ENCODE assay signal across 21 cellular contexts in the genomic region with DNA sequence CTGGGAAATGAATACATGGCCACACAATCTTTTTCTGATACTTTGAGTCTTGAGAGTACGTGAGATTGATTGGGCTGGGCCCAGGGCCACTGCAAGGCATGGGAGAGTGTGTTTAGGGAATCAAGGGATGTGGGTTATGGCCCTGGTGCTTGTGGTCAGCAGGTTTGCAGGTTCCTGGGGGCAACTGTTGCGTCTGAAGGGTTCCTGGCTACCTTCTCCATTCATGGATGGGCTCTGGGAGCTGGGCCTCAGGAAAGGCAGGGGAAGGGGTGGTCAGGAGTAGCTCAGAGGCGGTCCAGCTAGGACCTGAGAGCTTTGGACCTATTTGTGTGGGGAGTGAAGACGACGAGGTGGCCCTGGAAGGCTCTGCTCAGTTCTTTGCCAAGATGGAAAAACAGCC. TPM values are rescaled to one million over a fixed set of nuclear protein-coding genes. Genes with fewer than 3 reads are reported as not detected.
"Had no signal": no experiment of that assay in that cellular context is flagged by ENCODE, and none has a peak within 500 bp of the region (broad histone marks: within the 10 kb centered on the region; RNA-seq: fewer than 3 reads in every experiment).

No MANE protein-coding gene starts in this region.

- DNase-seq: effector memory CD4-positive, alpha-beta T cell; hippocampal formation; left colon; nephron progenitor cell; ovary; small intestine; stimulated activated CD4-positive, alpha-beta T cell treated with anti-CD3 and anti-CD28 coated beads, Interleukin-12 subunit alpha, Interleukin-12 subunit beta, amount 100 ng/mL, for 4 hours; stimulated activated CD4-positive, alpha-beta T cell treated with anti-CD3 and anti-CD28 coated beads, Interleukin-2, amount 100 ng/mL, for 48 hours; stimulated activated naive CD4-positive, alpha-beta T cell treated with Interleukin-2 at 50 U/mL for 16 hours; thyroid gland had no signal

- H3K36me3 ChIP-seq: heart left ventricle, neutrophil, ovary, right atrium auricular region, suprapubic skin, thyroid gland had no signal

- H3K4me3 ChIP-seq: heart left ventricle, ovary, right atrium auricular region, suprapubic skin, thyroid gland had no signal

- FAIRE-seq: endometrium, frontal cortex, small intestine had no signal

- H3K27me3 ChIP-seq: heart left ventricle, neutrophil, ovary, right atrium auricular region, thyroid gland had no signal

- H3K27ac ChIP-seq: heart left ventricle, neutrophil, ovary, right atrium auricular region, suprapubic skin, thyroid gland had no signal

- H3K9me3 ChIP-seq: heart left ventricle, neutrophil, ovary, right atrium auricular region, suprapubic skin, thyroid gland had no signal

- H3K4me1 ChIP-seq: right atrium auricular region, suprapubic skin, thyroid gland had no signal

- ATAC-seq: esophagus mucosa; heart left ventricle; left colon; naive thymus-derived CD4-positive, alpha-beta T cell had no signal

RNA-seq across cellular contexts. Expression of a gene that starts 8.4 kb away (rescaled TPM):
- total RNA-seq: fibroblast of lung, kidney epithelial cell, lung microvascular endothelial cell had no signal
- polyA plus RNA-seq: fibroblast of lung had no signal
